ENCODE assay signal across 27 cellular contexts in genomic region chr3:122902326-122902725, GRCh38.
A peak's percentile ranks its signal among the peaks of the same experiment; 100 is the strongest.
DNase-seq lines count a peak whose midpoint lies in the region; ATAC-seq, FAIRE-seq and TF ChIP-seq lines count a peak whose summit lies in the region.
"Had no signal": no experiment of that assay in that cellular context is flagged by ENCODE, and none has a peak within 500 bp of the region (broad histone marks: within the 10 kb centered on the region; RNA-seq: fewer than 3 reads in every experiment).

No MANE protein-coding gene starts in this region.

- TF ChIP-seq CTCF in choroid plexus epithelial cell (conservative IDR thresholded peaks at IDR 0.05; ENCODE audit: low read depth, low read length) = no peak
- no peak for TF ChIP-seq CTCF in osteocyte (IDR thresholded peaks at IDR 0.05)
- no peak for TF ChIP-seq CTCF in activated CD8-positive, alpha-beta T cell treated with anti-CD3 and anti-CD28 coated beads for 36 hours (IDR thresholded peaks at IDR 0.05)

- peak; percentile 92 for FAIRE-seq in RCC 7860 (lab: Jason Lieb, UNC)
- FAIRE-seq: G401.6, H1, TTC549 had no signal

- intact Hi-C loops in activated CD8-positive, alpha-beta T cell treated with anti-CD3 and anti-CD28 coated beads for 36 hours (cut with micrococcal nuclease) = no loop called here

- peaks cover 48% of the 10 kb centered on the region for H3K27me3 Mint-ChIP-seq in osteocyte (ENCODE audit: unreplicated experiment)
- peaks cover 19 to 39% of the 10 kb centered on the region in 2 donors for H3K27me3 Mint-ChIP-seq in effector memory CD8-positive, alpha-beta T cell
- H3K27me3 Mint-ChIP-seq in activated CD8-positive, alpha-beta T cell treated with anti-CD3 and anti-CD28 coated beads for 36 hours = peaks cover 12% of the 10 kb centered on the region
- H3K27me3 Mint-ChIP-seq: progenitor cell of endocrine pancreas had no signal

- H3K27ac Mint-ChIP-seq in osteocyte (ENCODE audit: unreplicated experiment) = no peak overlapping the region
- H3K27ac Mint-ChIP-seq in effector memory CD8-positive, alpha-beta T cell = no peak overlapping the region
- no peak overlapping the region for H3K27ac Mint-ChIP-seq in activated CD8-positive, alpha-beta T cell treated with anti-CD3 and anti-CD28 coated beads for 36 hours
- H3K27ac Mint-ChIP-seq: brain, progenitor cell of endocrine pancreas, T-cell had no signal

- H3K4me1 Mint-ChIP-seq in osteocyte (ENCODE audit: unreplicated experiment) = no peaks in the 10 kb centered on the region
- peaks cover 0 to 1% of the 10 kb centered on the region in 2 donors for H3K4me1 Mint-ChIP-seq in effector memory CD8-positive, alpha-beta T cell (ENCODE audit: low read depth in 2 of 2)
- H3K4me1 Mint-ChIP-seq in activated CD8-positive, alpha-beta T cell treated with anti-CD3 and anti-CD28 coated beads for 36 hours (ENCODE audit: low read depth) = no peaks in the 10 kb centered on the region
- H3K4me1 Mint-ChIP-seq: brain; CD4-positive, CD25-positive, alpha-beta regulatory T cell; T-cell had no signal

- H3K4me3 ChIP-seq in choroid plexus epithelial cell (ENCODE audit: low read depth, low read length) = no peak overlapping the region
- H3K4me3 ChIP-seq: colonic mucosa, stomach, tibial artery had no signal

- H3K9me3 Mint-ChIP-seq in osteocyte (ENCODE audit: unreplicated experiment) = peaks cover 15% of the 10 kb centered on the region
- no peaks in the 10 kb centered on the region for H3K9me3 Mint-ChIP-seq in effector memory CD8-positive, alpha-beta T cell
- H3K9me3 Mint-ChIP-seq in activated CD8-positive, alpha-beta T cell treated with anti-CD3 and anti-CD28 coated beads for 36 hours = peaks cover 4% of the 10 kb centered on the region

- CTCF ChIA-PET in activated CD8-positive, alpha-beta T cell treated with anti-CD3 and anti-CD28 coated beads for 36 hours (lab: Charles Lee) = interaction anchor here (1.3 kb wide), 1 partner anchor 44 kb away, joined by 3 read pairs; no protein-coding TSS in a partner anchor

- H3K36me3 Mint-ChIP-seq in osteocyte (ENCODE audit: unreplicated experiment) = peaks cover 3% of the 10 kb centered on the region
- H3K36me3 Mint-ChIP-seq in effector memory CD8-positive, alpha-beta T cell (ENCODE audit: insufficient read depth) = no peaks in the 10 kb centered on the region
- H3K36me3 Mint-ChIP-seq in activated CD8-positive, alpha-beta T cell treated with anti-CD3 and anti-CD28 coated beads for 36 hours (ENCODE audit: low read depth) = no peaks in the 10 kb centered on the region
- H3K36me3 Mint-ChIP-seq: CD4-positive, CD25-positive, alpha-beta regulatory T cell; T-cell had no signal

- POLR2A ChIA-PET in activated CD8-positive, alpha-beta T cell treated with anti-CD3 and anti-CD28 coated beads for 36 hours (lab: Charles Lee) = interaction anchor here (0.6 kb wide), 2 partner anchors 26 to 45 kb away, joined by 3 to 4 read pairs; no protein-coding TSS in a partner anchor

- H3K4me3 Mint-ChIP-seq in osteocyte (ENCODE audit: unreplicated experiment) = no peak overlapping the region
- H3K4me3 Mint-ChIP-seq in effector memory CD8-positive, alpha-beta T cell = no peak overlapping the region
- no peak overlapping the region for H3K4me3 Mint-ChIP-seq in activated CD8-positive, alpha-beta T cell treated with anti-CD3 and anti-CD28 coated beads for 36 hours
- H3K4me3 Mint-ChIP-seq: brain; CD4-positive, CD25-positive, alpha-beta regulatory T cell; T-cell had no signal

- no peak for ATAC-seq in effector memory CD8-positive, alpha-beta T cell (replicated peaks)
- ATAC-seq in activated CD8-positive, alpha-beta T cell treated with anti-CD3 and anti-CD28 coated beads for 36 hours = no peak
- ATAC-seq: T-cell had no signal

- DNase-seq in HCEC 1CT (peak; percentile 11), RCC 7860 (ENCODE audit: low spot score) (peak; percentile 46), choroid plexus epithelial cell (ENCODE audit: low read depth) (peak; percentile 8), osteocyte (ENCODE audit: extremely low spot score, unreplicated experiment) (peak; percentile 25), NCI-H2107 (lab: John Stamatoyannopoulos, UW) (no peak)
- DNase-seq in effector memory CD8-positive, alpha-beta T cell = no peak
- no peak for DNase-seq in activated CD8-positive, alpha-beta T cell treated with anti-CD3 and anti-CD28 coated beads for 36 hours
- DNase-seq: activated CD8-positive, alpha-beta memory T cell treated with anti-CD3 and anti-CD28 coated beads for 24 hours; activated gamma-delta T cell; activated T-cell treated with anti-CD3 and anti-CD28 coated beads, Interleukin-2, amount 50 U/mL, for 1 hour; CD4-positive, CD25-positive, alpha-beta regulatory T cell; colonic mucosa; Kasumi-1; NCI-H1048; NCI-H187 treated with DMSO at 0.1 percent for 48 hours; NCI-H345; NCI-H82; OCI-M1; SIG-M5; stomach; T-cell; tibial artery had no signal

Comparison
In these comparisons a context has a peak if more than half of its experiments do, and no peak if none do; other contexts are left out.
1. DNase-seq: peak in HCEC 1CT (single experiment), RCC 7860 (single experiment), choroid plexus epithelial cell (single experiment) and osteocyte (single experiment); none in NCI-H2107 (single experiment), effector memory CD8-positive, alpha-beta T cell (0 of 3) and activated CD8-positive, alpha-beta T cell treated with anti-CD3 and anti-CD28 coated beads for 36 hours (single experiment).